20 cellular contexts compared by ENCODE assay signal in genomic region chr6:5462856-5463255, GRCh38.
DNase-seq lines count a peak whose midpoint lies in the region; ATAC-seq and TF ChIP-seq lines count a peak whose summit lies in the region.
"Had no signal": no experiment of that assay in that cellular context is flagged by ENCODE, and none has a peak within 500 bp of the region (broad histone marks: within the 10 kb centered on the region; RNA-seq: fewer than 3 reads in every experiment).

No MANE protein-coding gene starts in this region.

- H3K4me3 Mint-ChIP-seq in H9 = no peak overlapping the region
- H3K4me3 Mint-ChIP-seq in Calu3 (ENCODE audit: low read depth, unreplicated experiment) = no peak overlapping the region
- H3K4me3 Mint-ChIP-seq in HFFc6 = no peak overlapping the region
- H3K4me3 Mint-ChIP-seq: CD14-positive monocyte; CD4-positive, alpha-beta T cell; CD8-positive, alpha-beta memory T cell had no signal

- no CpG with 5 or more reads among the region's 6 CpGs for WGBS in H9 (ENCODE audit: extremely low coverage, insufficient read length, low lambda C conversion rate)

- H2AK5ac ChIP-seq in H9 (ENCODE audit: insufficient read length, low read length) = no peak overlapping the region

- H3K23me2 ChIP-seq in H9 (ENCODE audit: insufficient read length, low read depth, low read length, poor library complexity, severe bottlenecking) = no peaks in the 10 kb centered on the region

- H2AFZ ChIP-seq in neuron (ENCODE audit: low read depth, low read length) (peak overlapping the region; percentile 44), H9 (ENCODE audit: low read length) (no peak overlapping the region)

- H3K36me3 Mint-ChIP-seq in H9 (ENCODE audit: insufficient read depth in 1 of 3, low read depth in 3 of 3) (no peaks in the 10 kb centered on the region), Calu3 (ENCODE audit: insufficient read depth, unreplicated experiment) (peaks cover 6% of the 10 kb centered on the region), HFFc6 (ENCODE audit: low read depth) (no peaks in the 10 kb centered on the region)

- H3K79me2 ChIP-seq in H9 (ENCODE audit: insufficient read depth, low read length) = no peaks in the 10 kb centered on the region

- H3K18ac ChIP-seq in H9 (ENCODE audit: insufficient read length, low read depth, low read length) = no peak overlapping the region

- H3K36me3 ChIP-seq in HAP-1 (replicated peaks) = no peaks in the 10 kb centered on the region; the same call in 1 of the 2 replicates
- no peaks in the 10 kb centered on the region for H3K36me3 ChIP-seq in neuron (ENCODE audit: insufficient read depth, low read length)
- H3K36me3 ChIP-seq: BE2C had no signal

- no peak overlapping the region for H2BK5ac ChIP-seq in H9 (ENCODE audit: insufficient read length, low read length)

- peaks cover 0 to 3% of the 10 kb centered on the region in 2 experiments; a peak in 2 of 5 replicates for H3K9me3 Mint-ChIP-seq in H9
- H3K9me3 Mint-ChIP-seq in Calu3 (ENCODE audit: low read depth, unreplicated experiment) = no peaks in the 10 kb centered on the region
- H3K9me3 Mint-ChIP-seq in HFFc6 = no peaks in the 10 kb centered on the region
- H3K9me3 Mint-ChIP-seq: CD4-positive, alpha-beta T cell; CD8-positive, alpha-beta memory T cell had no signal

- in situ Hi-C loops in HAP-1 (cut with MboI; ENCODE audit: low sequenced_read_pairs) = no loop called here

- peaks cover 26% of the 10 kb centered on the region for H3K4me1 ChIP-seq in HAP-1
- peaks cover 27% of the 10 kb centered on the region for H3K4me1 ChIP-seq in neuron (ENCODE audit: insufficient read depth, low read length)
- H3K4me1 ChIP-seq in H9 (ENCODE audit: insufficient read depth, low read length) = peaks cover 7% of the 10 kb centered on the region; the same call in 1 of the 2 replicates
- H3K4me1 ChIP-seq: BE2C; BLaER1 treated with 17β-estradiol and CSF1 and Interleukin-3, amounts not matched to agents 10 nM and 100 nM had no signal

- H3K27ac ChIP-seq in H9 (ENCODE audit: insufficient read length, low read depth, low read length) = no peak overlapping the region
- H3K27ac ChIP-seq: A549; BLaER1 treated with 17β-estradiol and CSF1 and Interleukin-3, amounts not matched to agents 10 nM and 100 nM had no signal

- no peak overlapping the region for H2BK120ac ChIP-seq in H9 (ENCODE audit: low read depth, low read length, poor library complexity, severe bottlenecking)

- H3K14ac ChIP-seq in H9 (ENCODE audit: insufficient read depth, low read length) = no peak overlapping the region

- H3K4me3 ChIP-seq in HAP-1 (no peak overlapping the region), neuron (ENCODE audit: low read length) (no peak overlapping the region)
- H3K4me3 ChIP-seq: A549; BLaER1 treated with 17β-estradiol and CSF1 and Interleukin-3, amounts not matched to agents 10 nM and 100 nM had no signal

- CTCF ChIA-PET in Calu3 (lab: Charles Lee) = no interaction called here

- H3K79me1 ChIP-seq in H9 (ENCODE audit: insufficient read depth, low read depth, low read length, poor library complexity, severe bottlenecking) = no peaks in the 10 kb centered on the region

- intact Hi-C loops in sciatic nerve (cut with DNase I) (no loop called here), Calu3 (cut with micrococcal nuclease; ENCODE audit: unreplicated experiment) (no loop called here)

- H3K27me3 Mint-ChIP-seq in H9 (ENCODE audit: low read depth) (no peaks in the 10 kb centered on the region; the same call in 1 of the 2 replicates), Calu3 (ENCODE audit: unreplicated experiment) (no peaks in the 10 kb centered on the region), HFFc6 (ENCODE audit: insufficient read depth) (peaks cover 2% of the 10 kb centered on the region; the same call in 1 of the 2 replicates)
- H3K27me3 Mint-ChIP-seq: CD4-positive, alpha-beta T cell; CD8-positive, alpha-beta memory T cell had no signal

- DNase-seq in HAP-1 (ENCODE audit: low spot score in 2 of 2) (peak; percentile 52 to 60), astrocyte of the hippocampus (ENCODE audit: low read depth, low spot score) (peak; percentile 83), medulla oblongata (ENCODE audit: extremely low spot score) (peak; percentile 39), H9 (no peak), sciatic nerve (ENCODE audit: low spot score) (no peak), Calu3 (no peak), HFFc6 (no peak)
- DNase-seq: 8988T; ACHN; AML-193; BE2C; CD4-positive, alpha-beta T cell; CD8-positive, alpha-beta memory T cell; DMS153; DND-41; H7 had no signal

- H3K9me3 ChIP-seq in HAP-1 (no peaks in the 10 kb centered on the region), neuron (ENCODE audit: low read length) (no peaks in the 10 kb centered on the region), H9 (ENCODE audit: control insufficient read depth, low read depth, low read length) (no peaks in the 10 kb centered on the region)
- H3K9me3 ChIP-seq: A549, BE2C had no signal

- H3K27ac Mint-ChIP-seq in H9 = no peak overlapping the region
- H3K27ac Mint-ChIP-seq in Calu3 (ENCODE audit: unreplicated experiment) = no peak overlapping the region
- no peak overlapping the region for H3K27ac Mint-ChIP-seq in HFFc6
- H3K27ac Mint-ChIP-seq: CD14-positive monocyte; CD4-positive, alpha-beta T cell; CD8-positive, alpha-beta memory T cell had no signal

- no peak overlapping the region for H4K5ac ChIP-seq in H9 (ENCODE audit: insufficient read length, low read depth, low read length)

- no peak for ATAC-seq in sciatic nerve
- ATAC-seq: A549 had no signal

- no peak overlapping the region for H3K4me2 ChIP-seq in H9 (ENCODE audit: insufficient read depth, insufficient read length, low read length)
- H3K4me2 ChIP-seq: A549; BLaER1 treated with 17β-estradiol and CSF1 and Interleukin-3, amounts not matched to agents 10 nM and 100 nM had no signal

- H2BK12ac ChIP-seq in H9 (ENCODE audit: insufficient read length, low read depth, low read length) = no peak overlapping the region

- no peak overlapping the region for H3T11ph ChIP-seq in H9 (ENCODE audit: low read length)

- TF ChIP-seq CTCF in H9 (conservative IDR thresholded peaks at IDR 0.05) (no peak), Calu3 (IDR thresholded peaks at IDR 0.05; ENCODE audit: unreplicated experiment) (no peak), HFFc6 (IDR thresholded peaks at IDR 0.05) (no peak)

- H3K56ac ChIP-seq in H9 (ENCODE audit: insufficient read length, low read depth, low read length) = no peak overlapping the region

- no peak overlapping the region for H4K8ac ChIP-seq in H9 (replicated peaks; ENCODE audit: insufficient read length, low read depth, low read length)

- H2BK15ac ChIP-seq in H9 (ENCODE audit: low read depth, low read length) = no peak overlapping the region

- no peak overlapping the region for H3K23ac ChIP-seq in H9 (ENCODE audit: insufficient read length, low read depth, low read length)

- H3K4me1 Mint-ChIP-seq in H9 (peaks cover 17 to 19% of the 10 kb centered on the region in 2 experiments), Calu3 (ENCODE audit: low read depth, unreplicated experiment) (peaks cover 18% of the 10 kb centered on the region), HFFc6 (ENCODE audit: low read depth) (peaks cover 48% of the 10 kb centered on the region)

- BruUV-seq in Calu3 (replicated peaks; lab: Mats Ljungman, UMichigan) = no TSS peak

- H3K9ac ChIP-seq in H9 (ENCODE audit: extremely low read depth, insufficient read length, low read length) = no peak overlapping the region
- H3K9ac ChIP-seq: BLaER1 treated with 17β-estradiol and CSF1 and Interleukin-3, amounts not matched to agents 10 nM and 100 nM had no signal

- H2BK20ac ChIP-seq in H9 (ENCODE audit: low read depth, low read length, poor library complexity, severe bottlenecking) = no peak overlapping the region

- H3K27me3 ChIP-seq in HAP-1 (ENCODE audit: low read depth) (no peaks in the 10 kb centered on the region), neuron (ENCODE audit: insufficient read depth, low read length) (no peaks in the 10 kb centered on the region), H9 (ENCODE audit: insufficient read depth, low read length) (no peaks in the 10 kb centered on the region)
- H3K27me3 ChIP-seq: BE2C; BLaER1 treated with 17β-estradiol and CSF1 and Interleukin-3, amounts not matched to agents 10 nM and 100 nM had no signal

- H4K91ac ChIP-seq in H9 (ENCODE audit: insufficient read length, low read depth, low read length) = no peak overlapping the region

- H3K4ac ChIP-seq in H9 (ENCODE audit: low read depth, low read length) = no peak overlapping the region

- H4K20me1 ChIP-seq in H9 (ENCODE audit: control insufficient read depth, insufficient read depth, insufficient read length) = no peaks in the 10 kb centered on the region

Comparison
In these comparisons a context has a peak if more than half of its experiments do, and no peak if none do; other contexts are left out.
1. DNase-seq: peak in HAP-1 (2 of 2), astrocyte of the hippocampus (single experiment) and medulla oblongata (single experiment); none in H9 (single experiment), sciatic nerve (single experiment), Calu3 (single experiment) and HFFc6 (single experiment).